Comparison of ENCODE assay signal across 9 cellular contexts in genomic region chr10:14659626-14660196, GRCh38.
DNase-seq lines count a peak whose midpoint lies in the region; ATAC-seq and TF ChIP-seq lines count a peak whose summit lies in the region.
"Had no signal": no experiment of that assay in that cellular context is flagged by ENCODE, and none has a peak within 500 bp of the region (broad histone marks: within the 10 kb centered on the region; RNA-seq: fewer than 3 reads in every experiment).

No MANE protein-coding gene starts in this region.

- DNase-seq in GM06990 (ENCODE audit: extremely low read depth, insufficient read length) (peak; percentile 80), ACHN (no peak), DMS153 treated with DMSO at 0.1 percent for 48 hours (lab: John Stamatoyannopoulos, UW; ENCODE audit: unreplicated experiment) (no peak), HuH-7.5 (ENCODE audit: low spot score) (no peak)
- peak; percentile 37 for DNase-seq in activated T-cell treated with anti-CD3 and anti-CD28 coated beads, Interleukin-2, amount 50 U/mL, for 1 hour
- DNase-seq in stimulated activated CD4-positive, alpha-beta T cell treated with anti-CD3 and anti-CD28 coated beads, Interleukin-15, amount 100 ng/mL, for 24 hours: peak; percentile 63

- no peaks in the 10 kb centered on the region for H3K36me3 Mint-ChIP-seq in IgD-negative memory B cell

- in situ Hi-C loops in ACHN (cut with HindIII; ENCODE audit: low pct_ligation_motif_present, low pct_unique_long_range_greater_than_20kb, low sequenced_read_pairs): no loop called here

- peak overlapping the region; percentile 71 to 96 (median 95) for H3K27ac Mint-ChIP-seq in IgD-negative memory B cell
- H3K27ac Mint-ChIP-seq: nephron had no signal

- H3K27me3 Mint-ChIP-seq in IgD-negative memory B cell: no peaks in the 10 kb centered on the region

- TF ChIP-seq CTCF in GM06990 (IDR thresholded peaks at IDR 0.05; ENCODE audit: insufficient read depth, low read length, poor library complexity, severe bottlenecking): no peak

- H3K27me3 ChIP-seq in GM06990 (replicated peaks; ENCODE audit: control insufficient read depth, insufficient read depth, low read length): no peaks in the 10 kb centered on the region; the same call in 1 of the 2 replicates

- ATAC-seq in GM21526 (IDR thresholded peaks at IDR 0.05; ENCODE audit: low FRiP score, unreplicated experiment): peak; percentile 84

- no peak overlapping the region for H3K4me3 ChIP-seq in GM06990 (replicated peaks; ENCODE audit: low read depth, low read length)

- peak overlapping the region; percentile 28 to 87 (median 64) for H3K4me3 Mint-ChIP-seq in IgD-negative memory B cell
- H3K4me3 Mint-ChIP-seq: nephron had no signal

- no peaks in the 10 kb centered on the region for H3K9me3 Mint-ChIP-seq in IgD-negative memory B cell

- H3K36me3 ChIP-seq in GM06990 (ENCODE audit: control insufficient read depth, insufficient read depth, low read length): no peaks in the 10 kb centered on the region

- H3K4me1 Mint-ChIP-seq in IgD-negative memory B cell: peaks cover 58 to 74% (median 59%) of the 10 kb centered on the region in 3 donors

Comparison
In these comparisons a context has a peak if more than half of its experiments do, and no peak if none do; other contexts are left out.
1. DNase-seq: peak in GM06990 (single experiment), activated T-cell treated with anti-CD3 and anti-CD28 coated beads, Interleukin-2, amount 50 U/mL, for 1 hour (single experiment) and stimulated activated CD4-positive, alpha-beta T cell treated with anti-CD3 and anti-CD28 coated beads, Interleukin-15, amount 100 ng/mL, for 24 hours (single experiment); none in ACHN (single experiment), DMS153 treated with DMSO at 0.1 percent for 48 hours (single experiment) and HuH-7.5 (single experiment).